Comparison of ENCODE assay signal across 19 cellular contexts in the genomic region with DNA sequence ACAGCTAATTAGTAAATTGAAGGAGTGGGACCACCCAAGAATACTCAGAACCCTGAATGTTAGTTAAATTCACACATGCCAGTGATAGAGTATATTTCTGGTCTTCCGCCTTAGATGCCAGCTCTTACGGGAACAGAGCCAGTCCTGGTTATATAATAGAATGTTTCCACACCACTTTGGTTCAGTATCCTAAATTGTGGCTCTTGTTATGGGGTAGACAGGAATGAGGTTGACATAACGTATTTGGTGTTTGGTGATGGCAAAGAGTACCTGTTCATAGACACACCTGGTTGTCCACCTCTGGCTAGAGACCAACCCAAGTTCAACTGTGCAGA.
DNase-seq lines count a peak whose midpoint lies in the region; ATAC-seq, FAIRE-seq and TF ChIP-seq lines count a peak whose summit lies in the region.
"Had no signal": no experiment of that assay in that cellular context is flagged by ENCODE, and none has a peak within 500 bp of the region (broad histone marks: within the 10 kb centered on the region; RNA-seq: fewer than 3 reads in every experiment).

No MANE protein-coding gene starts in this region.

- intact Hi-C loops in HepG2 (cut with micrococcal nuclease; ENCODE audit: unreplicated experiment), result no loop called here
- intact Hi-C loops in gastrocnemius medialis (cut with DNase I; ENCODE audit: low total_unique reads), result no loop called here

- H4K20me1 ChIP-seq in HepG2 (ENCODE audit: insufficient read depth, low read length), result no peaks in the 10 kb centered on the region

- H3K4me3 ChIP-seq in liver (ENCODE audit: low read depth in 1 of 3, low read length in 3 of 3) (no peak overlapping the region), HepG2 (replicated peaks in 1 of 3; ENCODE audit: insufficient read depth in 1 of 3, low read depth in 2 of 3, low read length in 3 of 3) (no peak overlapping the region), gastrocnemius medialis (no peak overlapping the region)
- H3K4me3 ChIP-seq: GM23338, K562 had no signal

- CTCF ChIA-PET in HepG2 (lab: Yijun Ruan, JAX; ENCODE audit: low intra/inter-chr PET ratio, low total read pairs), result no interaction called here

- H3K4me2 ChIP-seq in HepG2 (ENCODE audit: low read depth, low read length), result no peak overlapping the region
- H3K4me2 ChIP-seq: GM23338 had no signal

- in situ Hi-C loops in HepG2 (cut with HindIII; ENCODE audit: extremely low pct_ligation_motif_present, low pct_unique_long_range_greater_than_20kb), result no loop called here
- in situ Hi-C loops in gastrocnemius medialis (cut with MboI; ENCODE audit: low sequenced_read_pairs in 4 of 4), result no loop called here

- H3K4me1 Mint-ChIP-seq in activated T-cell treated with anti-CD3 and anti-CD28 coated beads, Interleukin-2, amount 50 U/mL, for 4 hours (ENCODE audit: low read depth), result no peaks in the 10 kb centered on the region
- H3K4me1 Mint-ChIP-seq: GM23338 had no signal

- no peak overlapping the region for H3K9ac ChIP-seq in liver (ENCODE audit: low read depth in 1 of 2, low read length in 2 of 2)
- no peak overlapping the region for H3K9ac ChIP-seq in HepG2 (ENCODE audit: insufficient read depth, low read depth, low read length)

- H3K4me3 Mint-ChIP-seq in activated T-cell treated with anti-CD3 and anti-CD28 coated beads, Interleukin-2, amount 50 U/mL, for 4 hours, result no peak overlapping the region
- H3K4me3 Mint-ChIP-seq: CD4-positive, alpha-beta T cell; GM23338 had no signal

- H3K4me1 ChIP-seq in liver (ENCODE audit: control insufficient read depth in 4 of 4, insufficient read depth in 4 of 4, low read length in 3 of 4) (peaks cover 9 to 72% (median 65%) of the 10 kb centered on the region in 4 donors), HepG2 (ENCODE audit: insufficient read depth, low read length) (no peaks in the 10 kb centered on the region), gastrocnemius medialis (peaks cover 55 to 57% of the 10 kb centered on the region in 2 donors)

- no peak for TF ChIP-seq EP300 in HepG2 (IDR thresholded peaks at IDR 0.05; ENCODE audit: low read depth in 2 of 2, low read length in 2 of 2)
- TF ChIP-seq EP300 in HepG2 (CRISPR knock-in tag; IDR thresholded peaks at IDR 0.05; ENCODE audit: borderline replicate concordance), result no peak

- H3K9me3 ChIP-seq in liver (ENCODE audit: control insufficient read depth in 4 of 4, low read length in 3 of 4) (no peaks in the 10 kb centered on the region), HepG2 (ENCODE audit: low read length) (no peaks in the 10 kb centered on the region), gastrocnemius medialis (no peaks in the 10 kb centered on the region)

- no peaks in the 10 kb centered on the region for H3K79me2 ChIP-seq in HepG2 (ENCODE audit: insufficient read depth, low read length)

- no peak for TF ChIP-seq RAD21 in liver (IDR thresholded peaks at IDR 0.05)
- TF ChIP-seq RAD21 in HepG2 (CRISPR knock-in tag; IDR thresholded peaks at IDR 0.05), result no peak

- no peaks in the 10 kb centered on the region for H3K36me3 Mint-ChIP-seq in activated T-cell treated with anti-CD3 and anti-CD28 coated beads, Interleukin-2, amount 50 U/mL, for 4 hours (ENCODE audit: insufficient read depth)

- ATAC-seq in HepG2 (no peak), left lobe of liver (peak; percentile 37), gastrocnemius medialis (no peak), HG03196 (IDR thresholded peaks at IDR 0.05; ENCODE audit: unreplicated experiment) (no peak)
- no peak for ATAC-seq in activated T-cell treated with anti-CD3 and anti-CD28 coated beads, Interleukin-2, amount 50 U/mL, for 4 hours
- ATAC-seq: GM23338, K562 had no signal

- BruUV-seq in HepG2 (replicated peaks; lab: Mats Ljungman, UMichigan), result no TSS peak

- 40% methylated on average over 3 of the region's 3 CpGs for WGBS in liver
- 60% methylated on average over 3 of the region's 3 CpGs for whole genome bisulfite sequencing in HepG2 (ENCODE audit: low lambda C conversion rate)

- POLR2A ChIA-PET in HepG2 (lab: Yijun Ruan, JAX), result no interaction called here

- H3K9me3 Mint-ChIP-seq in activated T-cell treated with anti-CD3 and anti-CD28 coated beads, Interleukin-2, amount 50 U/mL, for 4 hours, result no peaks in the 10 kb centered on the region
- H3K9me3 Mint-ChIP-seq: CD4-positive, alpha-beta T cell had no signal

- H3K27ac ChIP-seq in liver (ENCODE audit: low read depth in 1 of 2, low read length in 2 of 2) (peak overlapping the region; percentile 37 to 43), HepG2 (ENCODE audit: extremely low read length, insufficient read depth, low read length) (no peak overlapping the region), gastrocnemius medialis (peak overlapping the region in 3 of 4 donors; percentile 17 to 56 (median 33))
- H3K27ac ChIP-seq: C4-2B had no signal

- no peak for TF ChIP-seq POLR2A in HepG2 (IDR thresholded peaks at IDR 0.05; ENCODE audit: insufficient read depth in 1 of 2, low read depth in 2 of 2, low read length in 2 of 2)
- no peak for TF ChIP-seq POLR2A in gastrocnemius medialis (IDR thresholded peaks at IDR 0.05)

- H3K27me3 Mint-ChIP-seq in activated T-cell treated with anti-CD3 and anti-CD28 coated beads, Interleukin-2, amount 50 U/mL, for 4 hours (ENCODE audit: low read depth), result peaks cover 21% of the 10 kb centered on the region

- TF ChIP-seq CTCF in liver (IDR thresholded peaks at IDR 0.05; ENCODE audit: low read depth, low read length, missing input control), result no peak
- TF ChIP-seq CTCF in HepG2 (CRISPR knock-in tag; IDR thresholded peaks at IDR 0.05), result no peak
- no peak for TF ChIP-seq CTCF in gastrocnemius medialis (IDR thresholded peaks at IDR 0.05 in 4 of 5, conservative IDR thresholded peaks at IDR 0.05 in 1 of 5)

- no peak overlapping the region for H2AFZ ChIP-seq in HepG2 (ENCODE audit: low read length)
- H2AFZ ChIP-seq: GM23338 had no signal

- H3K27me3 ChIP-seq in liver (ENCODE audit: control insufficient read depth in 4 of 4, insufficient read depth in 4 of 4, low read length in 3 of 4), result no peaks in the 10 kb centered on the region
- no peaks in the 10 kb centered on the region for H3K27me3 ChIP-seq in HepG2 (ENCODE audit: control insufficient read depth in 1 of 2, insufficient read depth in 2 of 2, low read length in 2 of 2)
- no peaks in the 10 kb centered on the region for H3K27me3 ChIP-seq in gastrocnemius medialis

- no peak for DNase-seq in HepG2 (ENCODE audit: low spot score)
- DNase-seq in left lobe of liver (ENCODE audit: low spot score), result no peak
- no peak for DNase-seq in gastrocnemius medialis
- DNase-seq in superior temporal gyrus (ENCODE audit: extremely low spot score), result peak; percentile 67
- DNase-seq in activated T-cell treated with anti-CD3 and anti-CD28 coated beads, Interleukin-2, amount 50 U/mL, for 4 hours, result no peak
- DNase-seq in stimulated activated CD4-positive, alpha-beta T cell treated with anti-CD3 and anti-CD28 coated beads, Interleukin-12 subunit alpha, Interleukin-12 subunit beta, amount 100 ng/mL, for 4 hours, result no peak
- DNase-seq: ACHN; CD4-positive, alpha-beta T cell; DMS153; DMS79; GDM1; HCEC 1CT had no signal

- FAIRE-seq in HepG2 (lab: Jason Lieb, UNC), result no peak
- FAIRE-seq: A204.1, H54, K562 had no signal

- peaks cover 0 to 2% (median 0%) of the 10 kb centered on the region in 4 donors for H3K36me3 ChIP-seq in liver (ENCODE audit: control insufficient read depth in 4 of 4, insufficient read depth in 3 of 4, low read depth in 1 of 4, low read length in 3 of 4)
- H3K36me3 ChIP-seq in HepG2 (replicated peaks in 1 of 2; ENCODE audit: control insufficient read depth in 1 of 2, insufficient read depth in 2 of 2, low read length in 2 of 2), result no peaks in the 10 kb centered on the region
- no peaks in the 10 kb centered on the region for H3K36me3 ChIP-seq in gastrocnemius medialis

TF ChIP-seq in liver, 16 proteins besides CTCF, POLR2A, EP300 and RAD21:
- TF ChIP-seq NR2F2 (IDR thresholded peaks at IDR 0.05) (no peak), MAX (IDR thresholded peaks at IDR 0.05) (no peak), HNF4A (conservative IDR thresholded peaks at IDR 0.05) (peak in 1 of 2 donors; percentile 5), GABPA (IDR thresholded peaks at IDR 0.05 in 1 of 2, conservative IDR thresholded peaks at IDR 0.05 in 1 of 2) (no peak)

TF ChIP-seq in HepG2, 621 proteins besides CTCF, POLR2A, EP300 and RAD21 (continues in another document):
- no peak for TF ChIP-seq FIP1L1 (IDR thresholded peaks at IDR 0.05; ENCODE audit: borderline replicate concordance, insufficient read depth, low read depth, low read length)
- no peak for TF ChIP-seq HOXA3 (CRISPR knock-in tag; IDR thresholded peaks at IDR 0.05)
- TF ChIP-seq ZNF589 (CRISPR knock-in tag; conservative IDR thresholded peaks at IDR 0.05), result no peak
